9 cellular contexts compared by ENCODE assay signal in the genomic region with DNA sequence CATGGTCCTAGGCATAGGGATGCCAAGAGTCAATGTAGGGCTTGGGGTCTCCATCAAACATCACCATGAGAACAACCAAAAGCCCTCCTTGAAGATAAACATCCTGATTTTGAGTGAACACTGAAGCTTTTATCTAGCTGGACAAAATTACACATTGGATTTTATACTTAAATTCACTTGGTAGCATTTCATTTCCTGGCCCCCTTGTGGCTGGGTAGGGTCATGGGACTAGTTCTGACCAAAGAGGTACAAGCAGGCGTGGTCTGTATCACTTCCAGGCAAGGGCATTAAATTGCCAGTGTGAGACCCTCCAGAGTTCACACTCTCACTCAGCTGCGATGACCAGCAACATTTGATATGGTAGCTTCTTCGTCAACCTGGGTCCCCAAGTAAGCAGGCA.
DNase-seq lines count a peak whose midpoint lies in the region; ATAC-seq, FAIRE-seq and TF ChIP-seq lines count a peak whose summit lies in the region.
"Had no signal": no experiment of that assay in that cellular context is flagged by ENCODE, and none has a peak within 500 bp of the region (broad histone marks: within the 10 kb centered on the region; RNA-seq: fewer than 3 reads in every experiment).

No MANE protein-coding gene starts in this region.

- no peaks in the 10 kb centered on the region for H3K27me3 ChIP-seq in H7 (ENCODE audit: control insufficient read depth, insufficient read depth, low read length)

- H3K9me3 Mint-ChIP-seq in Calu3 (ENCODE audit: low read depth, unreplicated experiment) = peaks cover 9% of the 10 kb centered on the region

- no peak overlapping the region for H3K4me3 Mint-ChIP-seq in Calu3 (ENCODE audit: low read depth, unreplicated experiment)
- H3K4me3 Mint-ChIP-seq: activated CD4-positive, alpha-beta memory T cell treated with anti-CD3 and anti-CD28 coated beads for 36 hours had no signal

- no peaks in the 10 kb centered on the region for H3K36me3 ChIP-seq in H7 (replicated peaks; ENCODE audit: control insufficient read depth, insufficient read depth, low read length)

- DNase-seq in Calu3 = no peak
- peak; percentile 56 for DNase-seq in H7
- DNase-seq in RKO (ENCODE audit: low spot score) = peak; percentile 47
- DNase-seq in iPS-NIHi7 (ENCODE audit: extremely low spot score) = peak; percentile 37
- DNase-seq in frontal cortex (ENCODE audit: low spot score in 2 of 2) = no peak
- DNase-seq in activated CD4-positive, alpha-beta T cell treated with anti-CD3 and anti-CD28 coated beads for 1 hour = no peak
- DNase-seq: activated CD4-positive, alpha-beta memory T cell treated with anti-CD3 and anti-CD28 coated beads for 36 hours had no signal

- CTCF ChIA-PET in Calu3 (lab: Charles Lee) = no interaction called here

- H3K36me3 Mint-ChIP-seq in Calu3 (ENCODE audit: insufficient read depth, unreplicated experiment) = no peaks in the 10 kb centered on the region
- H3K36me3 Mint-ChIP-seq: activated CD4-positive, alpha-beta memory T cell treated with anti-CD3 and anti-CD28 coated beads for 36 hours had no signal

- peaks cover 13% of the 10 kb centered on the region for H3K4me1 Mint-ChIP-seq in Calu3 (ENCODE audit: low read depth, unreplicated experiment)

- ATAC-seq in GM18873 (IDR thresholded peaks at IDR 0.05; ENCODE audit: low FRiP score, unreplicated experiment) (no peak), GM19452 (IDR thresholded peaks at IDR 0.05; ENCODE audit: unreplicated experiment) (no peak)

- BruUV-seq in Calu3 (replicated peaks; lab: Mats Ljungman, UMichigan) = no TSS peak

- no peak overlapping the region for H3K27ac Mint-ChIP-seq in Calu3 (ENCODE audit: unreplicated experiment)
- H3K27ac Mint-ChIP-seq: activated CD4-positive, alpha-beta memory T cell treated with anti-CD3 and anti-CD28 coated beads for 36 hours had no signal

- intact Hi-C loops in Calu3 (cut with micrococcal nuclease; ENCODE audit: unreplicated experiment) = no loop called here

- no peak for FAIRE-seq in frontal cortex (lab: Jason Lieb, UNC)

- H3K27me3 Mint-ChIP-seq in Calu3 (ENCODE audit: unreplicated experiment) = no peaks in the 10 kb centered on the region
- H3K27me3 Mint-ChIP-seq: activated CD4-positive, alpha-beta memory T cell treated with anti-CD3 and anti-CD28 coated beads for 36 hours had no signal

- TF ChIP-seq CTCF in Calu3 (IDR thresholded peaks at IDR 0.05; ENCODE audit: unreplicated experiment) = peak; percentile 16

- no peak overlapping the region for H3K4me3 ChIP-seq in H7 (ENCODE audit: insufficient read depth, low read depth, low read length)

Comparison
In these comparisons a context has a peak if more than half of its experiments do, and no peak if none do; other contexts are left out.
1. DNase-seq: peak in H7 (single experiment), RKO (single experiment) and iPS-NIHi7 (single experiment); none in Calu3 (single experiment), frontal cortex (0 of 2) and activated CD4-positive, alpha-beta T cell treated with anti-CD3 and anti-CD28 coated beads for 1 hour (single experiment).